ENCODE assay signal across 19 cellular contexts in the genomic region with DNA sequence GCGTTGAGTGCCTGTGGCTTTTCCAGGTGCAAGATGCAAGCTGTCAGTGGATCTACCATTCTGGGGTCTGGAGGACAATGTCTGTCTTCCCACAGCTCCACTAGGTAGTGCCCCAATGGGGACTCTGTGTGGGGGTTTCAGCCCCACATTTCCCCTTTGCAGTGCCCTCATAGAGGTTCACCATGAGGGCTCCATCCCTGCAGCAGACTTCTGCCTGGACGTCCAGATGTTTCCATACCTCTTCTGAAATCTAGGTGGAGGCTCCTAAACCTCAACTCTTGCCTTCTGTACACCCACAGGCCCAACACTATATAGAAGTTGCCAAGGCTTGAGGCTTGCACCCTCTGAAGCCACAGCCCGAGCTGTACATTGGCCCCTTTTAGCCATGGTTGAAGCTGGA. TPM values are rescaled to one million over a fixed set of nuclear protein-coding genes. Genes with fewer than 3 reads are reported as not detected.
DNase-seq lines count a peak whose midpoint lies in the region; ATAC-seq and TF ChIP-seq lines count a peak whose summit lies in the region.
"Had no signal": no experiment of that assay in that cellular context is flagged by ENCODE, and none has a peak within 500 bp of the region (broad histone marks: within the 10 kb centered on the region; RNA-seq: fewer than 3 reads in every experiment).

No MANE protein-coding gene starts in this region.

- ATAC-seq in activated naive CD4-positive, alpha-beta T cell treated with anti-CD3 and anti-CD28 coated beads, Interleukin-2, amount 50 U/mL, for 72 hours = no peak
- ATAC-seq in activated CD8-positive, alpha-beta T cell treated with anti-CD3 and anti-CD28 coated beads for 36 hours = no peak
- ATAC-seq in central memory CD8-positive, alpha-beta T cell (replicated peaks; ENCODE audit: extremely low read depth, poor library complexity, severe bottlenecking) = no peak
- ATAC-seq in GM21576 (IDR thresholded peaks at IDR 0.05; ENCODE audit: unreplicated experiment) = no peak
- no peak for ATAC-seq in HG02571 (IDR thresholded peaks at IDR 0.05; ENCODE audit: unreplicated experiment)

- peaks cover 20 to 21% of the 10 kb centered on the region in 2 donors for H3K9me3 Mint-ChIP-seq in activated naive CD4-positive, alpha-beta T cell treated with anti-CD3 and anti-CD28 coated beads, Interleukin-2, amount 50 U/mL, for 72 hours
- H3K9me3 Mint-ChIP-seq in activated CD8-positive, alpha-beta T cell treated with anti-CD3 and anti-CD28 coated beads for 36 hours = peaks cover 36% of the 10 kb centered on the region
- peaks cover 7% of the 10 kb centered on the region for H3K9me3 Mint-ChIP-seq in central memory CD8-positive, alpha-beta T cell

- TF ChIP-seq CTCF in activated CD8-positive, alpha-beta T cell treated with anti-CD3 and anti-CD28 coated beads for 36 hours (IDR thresholded peaks at IDR 0.05) = no peak

- H3K27me3 Mint-ChIP-seq in activated CD8-positive, alpha-beta T cell treated with anti-CD3 and anti-CD28 coated beads for 36 hours = no peaks in the 10 kb centered on the region
- no peaks in the 10 kb centered on the region for H3K27me3 Mint-ChIP-seq in central memory CD8-positive, alpha-beta T cell

- H3K4me3 Mint-ChIP-seq in activated CD8-positive, alpha-beta T cell treated with anti-CD3 and anti-CD28 coated beads for 36 hours = no peak overlapping the region
- peak overlapping the region; percentile 10 for H3K4me3 Mint-ChIP-seq in central memory CD8-positive, alpha-beta T cell
- H3K4me3 Mint-ChIP-seq: CD14-positive monocyte had no signal

- H3K27ac Mint-ChIP-seq in activated naive CD4-positive, alpha-beta T cell treated with anti-CD3 and anti-CD28 coated beads, Interleukin-2, amount 50 U/mL, for 72 hours = peak overlapping the region; percentile 79 to 80
- peak overlapping the region; percentile 35 for H3K27ac Mint-ChIP-seq in activated CD8-positive, alpha-beta T cell treated with anti-CD3 and anti-CD28 coated beads for 36 hours
- H3K27ac Mint-ChIP-seq in central memory CD8-positive, alpha-beta T cell (ENCODE audit: low read depth) = peak overlapping the region; percentile 87

- POLR2A ChIA-PET in activated CD8-positive, alpha-beta T cell treated with anti-CD3 and anti-CD28 coated beads for 36 hours (lab: Charles Lee) = interaction anchor here (0.8 to 1.4 kb wide), 2 partner anchors 9 to 12 kb away, joined by 3 read pairs; no protein-coding TSS in a partner anchor

- H3K4me1 Mint-ChIP-seq in activated CD8-positive, alpha-beta T cell treated with anti-CD3 and anti-CD28 coated beads for 36 hours (ENCODE audit: low read depth) = peaks cover 85% of the 10 kb centered on the region
- peaks cover 83% of the 10 kb centered on the region for H3K4me1 Mint-ChIP-seq in central memory CD8-positive, alpha-beta T cell

- DNase-seq in activated naive CD4-positive, alpha-beta T cell treated with anti-CD3 and anti-CD28 coated beads, Interleukin-2, amount 50 U/mL, for 72 hours (ENCODE audit: low spot score in 2 of 2) = no peak
- no peak for DNase-seq in activated naive CD4-positive, alpha-beta T cell (lab: John Stamatoyannopoulos, UW)
- peak; percentile 48 for DNase-seq in activated CD8-positive, alpha-beta T cell treated with anti-CD3 and anti-CD28 coated beads for 36 hours
- DNase-seq in central memory CD8-positive, alpha-beta T cell (ENCODE audit: low spot score in 2 of 2) = no peak
- no peak for DNase-seq in kidney tubule cell (ENCODE audit: low spot score)
- DNase-seq: COR-L47; KBM-7; MV-4-11; NCI-H1417 treated with DMSO at 0.1 percent for 48 hours; NCI-H2029; NCI-H2171 treated with DMSO at 0.1 percent for 48 hours; NCI-H446 treated with DMSO at 0.1 percent for 48 hours; NK-92 treated with Interleukin-12 subunit alpha and Interleukin-12 subunit beta, amount 100 ng/mL, for 24 hours; OCI-M1; RPMI8226; SIG-M5 had no signal

- H3K36me3 Mint-ChIP-seq in activated naive CD4-positive, alpha-beta T cell treated with anti-CD3 and anti-CD28 coated beads, Interleukin-2, amount 50 U/mL, for 72 hours = peaks cover 47 to 83% of the 10 kb centered on the region in 2 donors
- H3K36me3 Mint-ChIP-seq in activated CD8-positive, alpha-beta T cell treated with anti-CD3 and anti-CD28 coated beads for 36 hours (ENCODE audit: low read depth) = peaks cover 85% of the 10 kb centered on the region
- H3K36me3 Mint-ChIP-seq in central memory CD8-positive, alpha-beta T cell (ENCODE audit: insufficient read depth) = peaks cover 39% of the 10 kb centered on the region

- intact Hi-C loops in activated CD8-positive, alpha-beta T cell treated with anti-CD3 and anti-CD28 coated beads for 36 hours (cut with micrococcal nuclease) = no loop called here

- CTCF ChIA-PET in activated CD8-positive, alpha-beta T cell treated with anti-CD3 and anti-CD28 coated beads for 36 hours (lab: Charles Lee) = no interaction called here

RNA-seq across cellular contexts. Expression of gene PRKCH, which starts 52.9 kb away (rescaled TPM):
- 100 to 1,000 TPM; 131 to 216 TPM for total RNA-seq in activated naive CD4-positive, alpha-beta T cell treated with anti-CD3 and anti-CD28 coated beads, Interleukin-2, amount 50 U/mL, for 72 hours
- total RNA-seq in activated CD8-positive, alpha-beta T cell treated with anti-CD3 and anti-CD28 coated beads for 36 hours = 100 to 1,000 TPM; 193 to 194 TPM

Comparison
In these comparisons a context has a peak if more than half of its experiments do, and no peak if none do; other contexts are left out.
1. H3K27ac Mint-ChIP-seq: peak in every context shown above with its lines; median percentile 87 in central memory CD8-positive, alpha-beta T cell; 80 in activated naive CD4-positive, alpha-beta T cell treated with anti-CD3 and anti-CD28 coated beads, Interleukin-2, amount 50 U/mL, for 72 hours; 35 in activated CD8-positive, alpha-beta T cell treated with anti-CD3 and anti-CD28 coated beads for 36 hours.